ENCODE assay signal across 1 cellular context in the genomic region with DNA sequence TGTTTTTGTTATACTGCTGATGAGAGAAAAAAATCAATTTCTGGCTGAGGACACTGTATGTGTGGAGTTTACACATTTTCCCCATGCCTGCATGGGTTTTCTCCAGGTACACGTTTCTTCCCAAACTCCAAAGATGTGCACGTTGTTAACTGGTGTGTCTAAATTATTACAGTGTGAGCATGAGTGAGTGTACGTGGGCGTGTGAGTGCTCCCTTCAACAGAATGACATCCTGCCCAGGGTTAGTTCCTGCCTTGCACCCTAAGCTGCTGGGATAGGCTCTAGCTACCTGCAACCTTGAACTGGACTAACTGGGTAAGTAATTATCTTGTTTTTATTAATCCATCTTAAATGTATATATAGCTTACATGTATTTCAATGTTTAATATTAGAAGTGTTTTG.
TF ChIP-seq lines count a peak whose summit lies in the region.

No MANE protein-coding gene starts in this region.

TF ChIP-seq in SK-N-SH, 30 proteins besides CTCF, POLR2A, EP300 and RAD21 (continued from another document):
- TF ChIP-seq, protein P1, sequence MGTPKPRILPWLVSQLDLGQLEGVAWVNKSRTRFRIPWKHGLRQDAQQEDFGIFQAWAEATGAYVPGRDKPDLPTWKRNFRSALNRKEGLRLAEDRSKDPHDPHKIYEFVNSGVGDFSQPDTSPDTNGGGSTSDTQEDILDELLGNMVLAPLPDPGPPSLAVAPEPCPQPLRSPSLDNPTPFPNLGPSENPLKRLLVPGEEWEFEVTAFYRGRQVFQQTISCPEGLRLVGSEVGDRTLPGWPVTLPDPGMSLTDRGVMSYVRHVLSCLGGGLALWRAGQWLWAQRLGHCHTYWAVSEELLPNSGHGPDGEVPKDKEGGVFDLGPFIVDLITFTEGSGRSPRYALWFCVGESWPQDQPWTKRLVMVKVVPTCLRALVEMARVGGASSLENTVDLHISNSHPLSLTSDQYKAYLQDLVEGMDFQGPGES (IDR thresholded peaks at IDR 0.05; ENCODE audit: low read depth, low read length) = no peak
- TF ChIP-seq TEAD4 (IDR thresholded peaks at IDR 0.05; ENCODE audit: borderline replicate concordance, insufficient read depth) (no peak), EZH2phosphoT487 (IDR thresholded peaks at IDR 0.05; ENCODE audit: borderline replicate concordance, low read depth) (no peak), NFIC (IDR thresholded peaks at IDR 0.05; ENCODE audit: borderline replicate concordance) (no peak), JUND (IDR thresholded peaks at IDR 0.05) (no peak), NRF1 (IDR thresholded peaks at IDR 0.05; ENCODE audit: low read depth, low read length) (no peak), CHD2 (IDR thresholded peaks at IDR 0.05; ENCODE audit: low read length, partially characterized antibody) (no peak), SIN3A (IDR thresholded peaks at IDR 0.05; ENCODE audit: borderline replicate concordance, low read depth, low read length) (no peak), FOXM1 (IDR thresholded peaks at IDR 0.05; ENCODE audit: low read depth) (no peak), SMC3 (IDR thresholded peaks at IDR 0.05; ENCODE audit: low read depth, low read length) (no peak), FOSL2 (IDR thresholded peaks at IDR 0.05; ENCODE audit: borderline replicate concordance, low read depth) (no peak), TAF1 (IDR thresholded peaks at IDR 0.05; ENCODE audit: borderline replicate concordance, low read depth, low read length) (no peak), POLR2AphosphoS5 (IDR thresholded peaks at IDR 0.05; ENCODE audit: low read depth, low read length) (no peak)
- TF ChIP-seq, protein P2, sequence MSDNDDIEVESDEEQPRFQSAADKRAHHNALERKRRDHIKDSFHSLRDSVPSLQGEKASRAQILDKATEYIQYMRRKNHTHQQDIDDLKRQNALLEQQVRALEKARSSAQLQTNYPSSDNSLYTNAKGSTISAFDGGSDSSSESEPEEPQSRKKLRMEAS (IDR thresholded peaks at IDR 0.05; ENCODE audit: low read depth) = no peak
- TF ChIP-seq, protein P3, sequence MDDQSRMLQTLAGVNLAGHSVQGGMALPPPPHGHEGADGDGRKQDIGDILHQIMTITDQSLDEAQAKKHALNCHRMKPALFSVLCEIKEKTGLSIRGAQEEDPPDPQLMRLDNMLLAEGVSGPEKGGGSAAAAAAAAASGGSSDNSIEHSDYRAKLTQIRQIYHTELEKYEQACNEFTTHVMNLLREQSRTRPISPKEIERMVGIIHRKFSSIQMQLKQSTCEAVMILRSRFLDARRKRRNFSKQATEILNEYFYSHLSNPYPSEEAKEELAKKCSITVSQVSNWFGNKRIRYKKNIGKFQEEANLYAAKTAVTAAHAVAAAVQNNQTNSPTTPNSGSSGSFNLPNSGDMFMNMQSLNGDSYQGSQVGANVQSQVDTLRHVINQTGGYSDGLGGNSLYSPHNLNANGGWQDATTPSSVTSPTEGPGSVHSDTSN (IDR thresholded peaks at IDR 0.05) = no peak
TF ChIP-seq in SK-N-SH: peak in this region for 0.
